9 cellular contexts compared by ENCODE assay signal in genomic region chr14:104843442-104844305, GRCh38. TPM values are rescaled to one million over a fixed set of nuclear protein-coding genes. Genes with fewer than 3 reads are reported as not detected.
DNase-seq lines count a peak whose midpoint lies in the region; ATAC-seq and TF ChIP-seq lines count a peak whose summit lies in the region.
"Had no signal": no experiment of that assay in that cellular context is flagged by ENCODE, and none has a peak within 500 bp of the region (broad histone marks: within the 10 kb centered on the region; RNA-seq: fewer than 3 reads in every experiment).

No MANE protein-coding gene starts in this region.

- H3K36me3 Mint-ChIP-seq in nephron progenitor cell (ENCODE audit: low read depth): no peaks in the 10 kb centered on the region
- no peaks in the 10 kb centered on the region for H3K36me3 Mint-ChIP-seq in activated CD4-positive, alpha-beta memory T cell treated with anti-CD3 and anti-CD28 coated beads, Interleukin-2, amount 10 ng/mL, durations not matched to agents 7 days and 5 days (ENCODE audit: low read depth)

- 1% methylated on average over 15 of the region's 69 CpGs; no CpG with 5 or more reads in 1 of the 2 donors for WGBS in gastroesophageal sphincter (ENCODE audit: low coverage in 1 of 2), 2 donors

- H2AFZ ChIP-seq in ACC112 (ENCODE audit: low read length, unreplicated experiment): peak overlapping the region; percentile 32

- H3K9me3 ChIP-seq in gastroesophageal sphincter: no peaks in the 10 kb centered on the region

- ATAC-seq in gastroesophageal sphincter (peak; percentile 36), HG02610 (IDR thresholded peaks at IDR 0.05; ENCODE audit: unreplicated experiment) (no peak)

- no peak for TF ChIP-seq POLR2A in gastroesophageal sphincter (IDR thresholded peaks at IDR 0.05)

- H3K27ac Mint-ChIP-seq in nephron progenitor cell: no peak overlapping the region
- no peak overlapping the region for H3K27ac Mint-ChIP-seq in activated CD4-positive, alpha-beta memory T cell treated with anti-CD3 and anti-CD28 coated beads, Interleukin-2, amount 10 ng/mL, durations not matched to agents 7 days and 5 days

- TF ChIP-seq CTCF in gastroesophageal sphincter (IDR thresholded peaks at IDR 0.05): no peak
- no peak for TF ChIP-seq CTCF in nephron progenitor cell (IDR thresholded peaks at IDR 0.05)

- CTCF ChIA-PET in activated CD4-positive, alpha-beta memory T cell treated with anti-CD3 and anti-CD28 coated beads, Interleukin-2, amount 10 ng/mL, durations not matched to agents 7 days and 5 days (lab: Charles Lee): no interaction called here

- DNase-seq in NCI-H2107 (lab: John Stamatoyannopoulos, UW) (peak; percentile 63), nephron progenitor cell (peak; percentile 58), cerebellar cortex (ENCODE audit: low spot score) (no peak)
- DNase-seq in activated CD4-positive, alpha-beta T cell treated with anti-CD3 and anti-CD28 coated beads for 48 hours: no peak
- no peak for DNase-seq in activated CD4-positive, alpha-beta memory T cell treated with anti-CD3 and anti-CD28 coated beads, Interleukin-2, amount 10 ng/mL, durations not matched to agents 7 days and 5 days
- DNase-seq: hippocampal formation had no signal

- peaks cover 100% of the 10 kb centered on the region for H3K27me3 Mint-ChIP-seq in nephron progenitor cell (ENCODE audit: low read depth, poor library complexity)
- peaks cover 64% of the 10 kb centered on the region for H3K27me3 Mint-ChIP-seq in activated CD4-positive, alpha-beta memory T cell treated with anti-CD3 and anti-CD28 coated beads, Interleukin-2, amount 10 ng/mL, durations not matched to agents 7 days and 5 days

- H3K27ac ChIP-seq in ACC112 (ENCODE audit: low read depth, low read length): no peak overlapping the region
- H3K27ac ChIP-seq in gastroesophageal sphincter: no peak overlapping the region

- POLR2A ChIA-PET in activated CD4-positive, alpha-beta memory T cell treated with anti-CD3 and anti-CD28 coated beads, Interleukin-2, amount 10 ng/mL, durations not matched to agents 7 days and 5 days (lab: Charles Lee): no interaction called here

- H3K4me3 ChIP-seq in ACC112 (ENCODE audit: low read depth, low read length) (peak overlapping the region; percentile 72), gastroesophageal sphincter (peak overlapping the region; percentile 7 to 51)

- peaks cover 29% of the 10 kb centered on the region for H3K9me3 Mint-ChIP-seq in nephron progenitor cell
- H3K9me3 Mint-ChIP-seq in activated CD4-positive, alpha-beta memory T cell treated with anti-CD3 and anti-CD28 coated beads, Interleukin-2, amount 10 ng/mL, durations not matched to agents 7 days and 5 days: no peaks in the 10 kb centered on the region

- peaks cover 12% of the 10 kb centered on the region for H3K4me1 Mint-ChIP-seq in nephron progenitor cell
- no peaks in the 10 kb centered on the region for H3K4me1 Mint-ChIP-seq in activated CD4-positive, alpha-beta memory T cell treated with anti-CD3 and anti-CD28 coated beads, Interleukin-2, amount 10 ng/mL, durations not matched to agents 7 days and 5 days

- H3K4me1 ChIP-seq in ACC112 (ENCODE audit: control insufficient read depth, insufficient read depth, low read length, unreplicated experiment): peaks cover 10% of the 10 kb centered on the region
- peaks cover 0 to 21% (median 15%) of the 10 kb centered on the region in 3 donors for H3K4me1 ChIP-seq in gastroesophageal sphincter

- H3K36me3 ChIP-seq in ACC112 (ENCODE audit: insufficient read depth, low read length) (no peaks in the 10 kb centered on the region), gastroesophageal sphincter (no peaks in the 10 kb centered on the region)

- H3K79me2 ChIP-seq in ACC112 (ENCODE audit: control insufficient read depth, insufficient read depth, low read length, unreplicated experiment): no peaks in the 10 kb centered on the region

- no peak for TF ChIP-seq EP300 in gastroesophageal sphincter (IDR thresholded peaks at IDR 0.05)

- peak overlapping the region; percentile 77 for H3K4me3 Mint-ChIP-seq in nephron progenitor cell
- H3K4me3 Mint-ChIP-seq in activated CD4-positive, alpha-beta memory T cell treated with anti-CD3 and anti-CD28 coated beads, Interleukin-2, amount 10 ng/mL, durations not matched to agents 7 days and 5 days: no peak overlapping the region

- H3K27me3 ChIP-seq in ACC112 (ENCODE audit: insufficient read depth, low read length) (peaks cover 65% of the 10 kb centered on the region), gastroesophageal sphincter (peaks cover 51% of the 10 kb centered on the region)

RNA-seq across cellular contexts. Expression of gene CEP170B, which starts 21.4 kb away (rescaled TPM):
- 10 to 100 TPM; 18.7 to 64.7 (median 25.5) TPM for total RNA-seq in gastroesophageal sphincter
- total RNA-seq in activated CD4-positive, alpha-beta memory T cell treated with anti-CD3 and anti-CD28 coated beads, Interleukin-2, amount 10 ng/mL, durations not matched to agents 7 days and 5 days: 1 to 10 TPM; 3.0 to 3.2 TPM

RNA-seq across cellular contexts. Expression of gene ZBTB42, which starts 42.8 kb away (rescaled TPM):
- total RNA-seq in gastroesophageal sphincter: 1 to 10 TPM; 2.0 to 4.8 (median 3.2) TPM
- total RNA-seq in activated CD4-positive, alpha-beta memory T cell treated with anti-CD3 and anti-CD28 coated beads, Interleukin-2, amount 10 ng/mL, durations not matched to agents 7 days and 5 days: 1 to 10 TPM; 4.9 to 5.5 TPM

RNA-seq across cellular contexts. Expression of gene AKT1, which starts 48.1 kb away (rescaled TPM):
- total RNA-seq in gastroesophageal sphincter: 100 to 1,000 TPM; 134 to 283 (median 143) TPM
- total RNA-seq in activated CD4-positive, alpha-beta memory T cell treated with anti-CD3 and anti-CD28 coated beads, Interleukin-2, amount 10 ng/mL, durations not matched to agents 7 days and 5 days: 100 to 1,000 TPM; 157 to 162 TPM

Comparison
In these comparisons a context has a peak if more than half of its experiments do, and no peak if none do; other contexts are left out.
1. DNase-seq: peak in NCI-H2107 (single experiment) and nephron progenitor cell (single experiment); none in cerebellar cortex (single experiment), activated CD4-positive, alpha-beta T cell treated with anti-CD3 and anti-CD28 coated beads for 48 hours (single experiment) and activated CD4-positive, alpha-beta memory T cell treated with anti-CD3 and anti-CD28 coated beads, Interleukin-2, amount 10 ng/mL, durations not matched to agents 7 days and 5 days (single experiment).
2. RNA of gene CEP170B, which starts 21.4 kb away (total RNA-seq): 18.7 to 64.7 TPM in gastroesophageal sphincter; 3.0 to 3.2 TPM in activated CD4-positive, alpha-beta memory T cell treated with anti-CD3 and anti-CD28 coated beads, Interleukin-2, amount 10 ng/mL, durations not matched to agents 7 days and 5 days; every median in the first group is over 4 times any median in the second.